ENCODE assay signal across 8 cellular contexts in the genomic region with DNA sequence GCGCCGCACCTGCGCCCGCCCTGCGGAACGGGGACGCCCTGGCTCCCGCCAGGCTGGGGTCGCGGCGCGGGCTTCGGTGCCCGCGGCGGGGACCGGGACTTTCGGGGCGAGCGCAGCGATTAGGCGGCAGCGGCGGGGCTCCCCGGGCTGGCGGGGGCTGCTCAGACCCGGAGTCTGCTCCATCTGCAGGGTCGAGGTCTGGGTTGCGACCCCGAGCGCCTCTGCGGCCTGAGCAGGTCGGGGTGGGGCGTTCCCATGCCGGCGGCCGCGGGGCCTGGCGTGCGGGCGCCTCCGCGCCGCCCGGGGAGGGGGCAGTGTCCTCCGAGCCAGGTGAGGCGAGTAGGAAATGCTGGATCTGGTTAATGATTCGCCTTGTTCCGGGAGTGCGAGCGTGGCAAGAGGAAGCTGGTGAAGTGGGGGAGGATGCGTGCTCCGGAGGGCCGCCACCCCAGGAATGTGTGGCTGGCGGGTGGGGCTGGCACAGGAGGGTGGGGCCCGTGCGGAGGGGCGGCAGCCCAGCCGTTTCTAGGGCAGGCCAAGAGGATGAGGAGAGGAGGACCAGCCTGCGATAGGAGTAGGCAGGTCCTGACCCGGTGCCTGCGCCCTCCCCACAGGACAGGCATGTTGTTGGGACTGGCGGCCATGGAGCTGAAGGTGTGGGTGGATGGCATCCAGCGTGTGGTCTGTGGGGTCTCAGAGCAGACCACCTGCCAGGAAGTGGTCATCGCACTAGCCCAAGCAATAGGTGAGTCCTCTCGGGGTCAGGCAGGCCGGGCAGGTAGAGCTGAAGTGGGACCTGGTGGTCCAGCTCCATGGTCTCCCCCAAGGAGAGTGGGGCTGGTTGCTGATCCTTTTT. TPM values are rescaled to one million over a fixed set of nuclear protein-coding genes. Genes with fewer than 3 reads are reported as not detected.
A peak's percentile ranks its signal among the peaks of the same experiment; 100 is the strongest.
DNase-seq lines count a peak whose midpoint lies in the region; ATAC-seq, FAIRE-seq and TF ChIP-seq lines count a peak whose summit lies in the region.

No MANE protein-coding gene starts in this region.

- FAIRE-seq in GM19239 (lab: Jason Lieb, UNC), result no peak

- H3K27ac ChIP-seq in SJCRH30 (no peak overlapping the region), epithelial cell of prostate (peak overlapping the region; percentile 93)

- H3K9me3 Mint-ChIP-seq in CD14-positive monocyte, result peaks cover 0 to 9% (median 2%) of the 10 kb centered on the region in 7 donors
- no peaks in the 10 kb centered on the region for H3K9me3 Mint-ChIP-seq in nephron progenitor cell

- peak overlapping the region in 1 of 7 donors; percentile 73 for H3K27ac Mint-ChIP-seq in CD14-positive monocyte
- no peak overlapping the region for H3K27ac Mint-ChIP-seq in nephron progenitor cell

- H3K36me3 ChIP-seq in SJCRH30, result no peaks in the 10 kb centered on the region

- peaks cover 3% of the 10 kb centered on the region; the same call in 1 of the 2 replicates for H3K4me1 ChIP-seq in SJCRH30

- H3K36me3 Mint-ChIP-seq in CD14-positive monocyte, result peaks cover 5 to 14% of the 10 kb centered on the region in 2 donors
- H3K36me3 Mint-ChIP-seq in nephron progenitor cell (ENCODE audit: low read depth), result no peaks in the 10 kb centered on the region

- no peak for TF ChIP-seq CTCF in CD14-positive monocyte (IDR thresholded peaks at IDR 0.05)
- TF ChIP-seq CTCF in nephron progenitor cell (IDR thresholded peaks at IDR 0.05), result no peak

- no peaks in the 10 kb centered on the region for H3K27me3 ChIP-seq in SJCRH30

- peak overlapping the region; percentile 83 for H3K4me3 ChIP-seq in SJCRH30

- peaks cover 16% of the 10 kb centered on the region for H3K4me1 Mint-ChIP-seq in CD14-positive monocyte
- peaks cover 11% of the 10 kb centered on the region for H3K4me1 Mint-ChIP-seq in nephron progenitor cell

- H3K4me3 Mint-ChIP-seq in CD14-positive monocyte (peak overlapping the region; percentile 81 to 89), nephron progenitor cell (peak overlapping the region; percentile 81)

- intact Hi-C loops in CD14-positive monocyte (cut with micrococcal nuclease), result loop anchor here in 1 of 2 donors (2.0 kb wide), 1 partner anchor 15 kb away; a partner anchor contains a TSS

- DNase-seq in CD14-positive monocyte (ENCODE audit: low spot score) (no peak), GM19239 (ENCODE audit: insufficient read length, low spot score) (peak; percentile 54), SJCRH30 (no peak), epithelial cell of prostate (ENCODE audit: low read depth, low spot score) (no peak), nephron progenitor cell (peak; percentile 53), AG08395 (ENCODE audit: low spot score) (no peak)
- no peak for DNase-seq in stimulated activated naive CD4-positive, alpha-beta T cell treated with Interleukin-2 at 50 U/mL for 16 hours (lab: John Stamatoyannopoulos, UW)

- peaks cover 23 to 34% (median 34%) of the 10 kb centered on the region in 3 donors for H3K27me3 Mint-ChIP-seq in CD14-positive monocyte (ENCODE audit: low read depth in 3 of 3)
- H3K27me3 Mint-ChIP-seq in nephron progenitor cell (ENCODE audit: low read depth, poor library complexity), result peaks cover 30% of the 10 kb centered on the region

- H3K9me3 ChIP-seq in SJCRH30 (replicated peaks), result no peaks in the 10 kb centered on the region

- peak; percentile 8 for ATAC-seq in HG03196 (IDR thresholded peaks at IDR 0.05; ENCODE audit: unreplicated experiment)

RNA-seq across cellular contexts. Expression of a gene that starts 0.6 kb away (rescaled TPM):
- 10 to 100 TPM in 1 of 2 donors, 1 to 10 TPM in 1; 10.0 to 12.4 TPM for polyA plus RNA-seq in CD14-positive monocyte
- total RNA-seq in SJCRH30 (2014; rRNA removed; shearing (Covaris generic)), result 6.9 and 7.4 TPM in 2 replicates

RNA-seq across cellular contexts. Expression of a gene that starts 0.8 kb away (rescaled TPM):
- 1 to 10 TPM in 1 of 2 donors, under 1 TPM in 1; 0.67 to 1.2 TPM for polyA plus RNA-seq in CD14-positive monocyte
- total RNA-seq in SJCRH30 (2014; rRNA removed; shearing (Covaris generic)), result 0.43 and 0.51 TPM in 2 replicates

RNA-seq across cellular contexts. Expression of a gene that starts 14.9 kb away (rescaled TPM):
- polyA plus RNA-seq in CD14-positive monocyte, result 1 to 10 TPM; 1.3 to 3.3 TPM
- 30.8 and 34.3 TPM in 2 replicates for total RNA-seq in SJCRH30 (2014; rRNA removed; shearing (Covaris generic))

RNA-seq across cellular contexts. Expression of a gene that starts 24.0 kb away (rescaled TPM):
- under 1 TPM in 1 of 2 donors, not detected in 1; 0.09 TPM for polyA plus RNA-seq in CD14-positive monocyte
- 0.08 and 0.20 TPM in 2 replicates for total RNA-seq in SJCRH30 (2014; rRNA removed; shearing (Covaris generic))

RNA-seq across cellular contexts. Expression of a gene that starts 26.0 kb away (rescaled TPM):
- 10 to 100 TPM; 10.1 to 10.3 TPM for polyA plus RNA-seq in CD14-positive monocyte
- 75.7 and 80.1 TPM in 2 replicates for total RNA-seq in SJCRH30 (2014; rRNA removed; shearing (Covaris generic))

Comparison
In these comparisons a context has a peak if more than half of its experiments do, and no peak if none do; other contexts are left out.
1. DNase-seq: peak in GM19239 (single experiment) and nephron progenitor cell (single experiment); none in CD14-positive monocyte (single experiment), SJCRH30 (0 of 2), epithelial cell of prostate (single experiment), AG08395 (single experiment) and stimulated activated naive CD4-positive, alpha-beta T cell treated with Interleukin-2 at 50 U/mL for 16 hours (single experiment).